In the genomic region with DNA sequence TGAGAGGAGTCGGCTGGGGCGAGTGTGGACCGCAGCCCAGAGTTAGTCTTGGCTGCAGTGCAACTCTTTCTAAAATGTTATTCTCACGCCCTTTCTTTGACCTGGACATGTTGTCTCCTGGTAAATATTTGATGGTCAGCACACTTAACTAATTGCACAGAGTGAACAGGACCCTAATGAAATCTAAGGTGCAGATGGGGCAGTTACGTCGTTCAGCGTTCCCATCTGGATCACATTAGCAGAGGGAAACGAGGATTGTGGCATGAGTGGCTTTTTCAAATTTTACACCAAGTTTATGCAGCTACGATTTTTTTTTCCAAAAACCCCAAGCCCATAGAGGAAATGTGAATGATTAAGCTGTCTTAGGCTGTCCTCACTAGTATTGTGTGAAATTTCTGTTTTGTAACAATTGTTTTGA, we compare ENCODE assay signal across 8 cellular contexts. TPM values are rescaled to one million over a fixed set of nuclear protein-coding genes. Genes with fewer than 3 reads are reported as not detected.
DNase-seq lines count a peak whose midpoint lies in the region; ATAC-seq, FAIRE-seq and TF ChIP-seq lines count a peak whose summit lies in the region.

No MANE protein-coding gene starts in this region.

- H3K9me3 ChIP-seq in kidney (ENCODE audit: control insufficient read depth in 1 of 2, low read length in 2 of 2) (no peaks in the 10 kb centered on the region), thoracic aorta (no peaks in the 10 kb centered on the region)

- H3K4me1 ChIP-seq in kidney (ENCODE audit: control insufficient read depth in 1 of 2, insufficient read depth in 1 of 2, low read depth in 1 of 2, low read length in 2 of 2): peaks cover 0 to 4% of the 10 kb centered on the region in 2 donors
- H3K4me1 ChIP-seq in thoracic aorta (ENCODE audit: control insufficient read depth in 1 of 2, low read depth in 2 of 2): peaks cover 21 to 43% of the 10 kb centered on the region in 2 donors

- no peak for DNase-seq in activated CD4-positive, alpha-beta T cell treated with anti-CD3 and anti-CD28 coated beads, Interleukin-2, amount 10 ng/mL, durations not matched to agents 7 days and 5 days
- no peak for DNase-seq in activated CD4-positive, alpha-beta T cell treated with anti-CD3 and anti-CD28 coated beads, Interleukin-2, amount 50 U/mL, for 4 hours
- DNase-seq in amniotic stem cell (lab: John Stamatoyannopoulos, UW) (peak; percentile 41), kidney (no peak), thoracic aorta (ENCODE audit: low spot score) (no peak), posterior vena cava (ENCODE audit: low spot score) (no peak), NOMO-1 treated with DMSO at 0.1 percent for 48 hours (lab: John Stamatoyannopoulos, UW; ENCODE audit: unreplicated experiment) (no peak)

- peak overlapping the region; percentile 99 for H3K4me3 Mint-ChIP-seq in activated CD4-positive, alpha-beta T cell treated with anti-CD3 and anti-CD28 coated beads, Interleukin-2, amount 10 ng/mL, durations not matched to agents 7 days and 5 days

- FAIRE-seq in kidney (lab: Jason Lieb, UNC): no peak

- no peak for TF ChIP-seq CTCF in kidney (IDR thresholded peaks at IDR 0.05; ENCODE audit: borderline replicate concordance, extremely low read depth, insufficient read depth)
- no peak for TF ChIP-seq CTCF in thoracic aorta (IDR thresholded peaks at IDR 0.05)

- no peaks in the 10 kb centered on the region for H3K27me3 Mint-ChIP-seq in activated CD4-positive, alpha-beta T cell treated with anti-CD3 and anti-CD28 coated beads, Interleukin-2, amount 10 ng/mL, durations not matched to agents 7 days and 5 days

- peak overlapping the region; percentile 97 for H3K27ac Mint-ChIP-seq in activated CD4-positive, alpha-beta T cell treated with anti-CD3 and anti-CD28 coated beads, Interleukin-2, amount 10 ng/mL, durations not matched to agents 7 days and 5 days

- ATAC-seq in thoracic aorta (ENCODE audit: insufficient number of reproducible peaks, low FRiP score, low read depth) (no peak), HG03442 (IDR thresholded peaks at IDR 0.05; ENCODE audit: unreplicated experiment) (no peak)

- intact Hi-C loops in kidney (cut with DNase I): no loop called here
- intact Hi-C loops in posterior vena cava (cut with DNase I): no loop called here

- H3K9me3 Mint-ChIP-seq in activated CD4-positive, alpha-beta T cell treated with anti-CD3 and anti-CD28 coated beads, Interleukin-2, amount 10 ng/mL, durations not matched to agents 7 days and 5 days: no peaks in the 10 kb centered on the region

- H3K27me3 ChIP-seq in thoracic aorta (replicated peaks; ENCODE audit: insufficient read depth): no peaks in the 10 kb centered on the region

- peaks cover 62% of the 10 kb centered on the region for H3K4me1 Mint-ChIP-seq in activated CD4-positive, alpha-beta T cell treated with anti-CD3 and anti-CD28 coated beads, Interleukin-2, amount 10 ng/mL, durations not matched to agents 7 days and 5 days

- peak overlapping the region; percentile 60 to 66 for H3K9ac ChIP-seq in kidney (ENCODE audit: low read length in 2 of 2)

- CTCF ChIA-PET in activated CD4-positive, alpha-beta T cell treated with anti-CD3 and anti-CD28 coated beads, Interleukin-2, amount 10 ng/mL, durations not matched to agents 7 days and 5 days (lab: Charles Lee): interaction anchor here (1.1 to 2.1 kb wide), 3 partner anchors 14 to 16 kb away, joined by 3 to 6 read pairs (median 5); no protein-coding TSS in a partner anchor

- H3K36me3 ChIP-seq in kidney (ENCODE audit: control insufficient read depth in 1 of 2, insufficient read depth in 2 of 2, low read length in 2 of 2) (no peaks in the 10 kb centered on the region), thoracic aorta (no peaks in the 10 kb centered on the region)

- POLR2A ChIA-PET in activated CD4-positive, alpha-beta T cell treated with anti-CD3 and anti-CD28 coated beads, Interleukin-2, amount 10 ng/mL, durations not matched to agents 7 days and 5 days (lab: Charles Lee): no interaction called here

- peak overlapping the region; percentile 83 for H3K4me3 ChIP-seq in kidney (ENCODE audit: low read length in 2 of 2)
- peak overlapping the region; percentile 80 for H3K4me3 ChIP-seq in thoracic aorta

- H3K36me3 Mint-ChIP-seq in activated CD4-positive, alpha-beta T cell treated with anti-CD3 and anti-CD28 coated beads, Interleukin-2, amount 10 ng/mL, durations not matched to agents 7 days and 5 days (ENCODE audit: low read depth): peaks cover 12% of the 10 kb centered on the region

- H3K27ac ChIP-seq in kidney (ENCODE audit: low read depth in 2 of 2, low read length in 2 of 2) (peak overlapping the region; percentile 66 to 81), thoracic aorta (peak overlapping the region; percentile 82 to 87)

RNA-seq across cellular contexts. Expression of a gene that starts 0.5 kb away (rescaled TPM):
- 10 to 100 TPM; 11.0 to 11.6 TPM for total RNA-seq in activated CD4-positive, alpha-beta T cell treated with anti-CD3 and anti-CD28 coated beads, Interleukin-2, amount 10 ng/mL, durations not matched to agents 7 days and 5 days
- 8.1 TPM for total RNA-seq in kidney
- polyA plus RNA-seq in kidney (ENCODE audit: insufficient read depth, low read depth, low replicate concordance): 7.0 TPM
- total RNA-seq in thoracic aorta: 10 to 100 TPM in 1 of 2 donors, 1 to 10 TPM in 1; 8.4 to 14.7 TPM
- 1 to 10 TPM; 9.2 to 9.9 TPM for total RNA-seq in posterior vena cava

RNA-seq across cellular contexts. Expression of a gene that starts 0.9 kb away (rescaled TPM):
- 10 to 100 TPM; 21.5 to 21.6 TPM for total RNA-seq in activated CD4-positive, alpha-beta T cell treated with anti-CD3 and anti-CD28 coated beads, Interleukin-2, amount 10 ng/mL, durations not matched to agents 7 days and 5 days
- total RNA-seq in kidney (19.0 TPM), thoracic aorta (10 to 100 TPM; 15.3 to 24.6 TPM), posterior vena cava (10 to 100 TPM; 11.4 to 22.8 TPM)
- 9.0 TPM for polyA plus RNA-seq in kidney (ENCODE audit: insufficient read depth, low read depth, low replicate concordance)
